ENCODE assay signal across 15 cellular contexts in genomic region chr4:176676901-176677300, GRCh38.
DNase-seq lines count a peak whose midpoint lies in the region; ATAC-seq and TF ChIP-seq lines count a peak whose summit lies in the region.
"Had no signal": no experiment of that assay in that cellular context is flagged by ENCODE, and none has a peak within 500 bp of the region (broad histone marks: within the 10 kb centered on the region; RNA-seq: fewer than 3 reads in every experiment).

No MANE protein-coding gene starts in this region.

- peak overlapping the region; percentile 77 for H3K4me3 Mint-ChIP-seq in HFFc6
- H3K4me3 Mint-ChIP-seq: B cell; CD4-positive, alpha-beta T cell had no signal

- no peak overlapping the region for H2AK5ac ChIP-seq in mesenchymal stem cell (ENCODE audit: low read length, severe bottlenecking)

- TF ChIP-seq POLR2A in heart left ventricle (IDR thresholded peaks at IDR 0.05), result no peak

- no peaks in the 10 kb centered on the region for H3K27me3 ChIP-seq in heart left ventricle
- no peaks in the 10 kb centered on the region for H3K27me3 ChIP-seq in mesenchymal stem cell (ENCODE audit: control insufficient read depth in 1 of 2, insufficient read depth in 1 of 2, low read length in 2 of 2)

- no peaks in the 10 kb centered on the region for H3K36me3 ChIP-seq in heart left ventricle
- peaks cover 0 to 64% of the 10 kb centered on the region in 2 experiments for H3K36me3 ChIP-seq in mesenchymal stem cell (ENCODE audit: control insufficient read depth in 1 of 2, insufficient read depth in 2 of 2, low read depth in 1 of 2, low read length in 2 of 2)

- H3K4me3 ChIP-seq in heart left ventricle (no peak overlapping the region), mesenchymal stem cell (ENCODE audit: insufficient read depth in 1 of 2, low read depth in 1 of 2, low read length in 2 of 2) (no peak overlapping the region)
- H3K4me3 ChIP-seq: GM12878 had no signal

- H3K4me1 ChIP-seq in heart left ventricle (peaks cover 0 to 34% (median 11%) of the 10 kb centered on the region in 12 donors), mesenchymal stem cell (ENCODE audit: control insufficient read depth, insufficient read depth, low read depth, low read length) (peaks cover 2% of the 10 kb centered on the region)

- DNase-seq in heart left ventricle (peak in 3 of 5 donors; percentile 18 to 48 (median 30)), cardiac septum (ENCODE audit: low spot score) (no peak), HFFc6 (no peak), mesenchymal stem cell (no peak), NCI-H510A (lab: John Stamatoyannopoulos, UW) (no peak), HuH-7 (ENCODE audit: low spot score) (no peak), OCI-M2 (lab: John Stamatoyannopoulos, UW; ENCODE audit: unreplicated experiment) (no peak)
- DNase-seq: ACHN; C1 segment of cervical spinal cord; Calu3; CD4-positive, alpha-beta T cell; DMS79; H7 had no signal

- no peak overlapping the region for H4K91ac ChIP-seq in mesenchymal stem cell (ENCODE audit: low read length)

- H3K79me1 ChIP-seq in mesenchymal stem cell (replicated peaks; ENCODE audit: low read length, poor library complexity, severe bottlenecking), result peaks cover 2% of the 10 kb centered on the region

- no peak overlapping the region for H3K23ac ChIP-seq in mesenchymal stem cell (ENCODE audit: low read length in 2 of 2)

- peak in 2 of 4 donors; percentile 72 to 73 for ATAC-seq in heart left ventricle
- ATAC-seq: GM12878 had no signal

- H3K27ac ChIP-seq in heart left ventricle (no peak overlapping the region), mesenchymal stem cell (ENCODE audit: low read length, poor library complexity, severe bottlenecking) (no peak overlapping the region)

- no peak overlapping the region for H3K14ac ChIP-seq in mesenchymal stem cell (ENCODE audit: low read length in 2 of 2)

- H3K27ac Mint-ChIP-seq in HFFc6, result peak overlapping the region; percentile 82
- H3K27ac Mint-ChIP-seq: B cell; CD4-positive, alpha-beta T cell had no signal

- H2AFZ ChIP-seq in mesenchymal stem cell (ENCODE audit: low read depth, low read length), result no peak overlapping the region

- peak overlapping the region; percentile 42 for H3K9ac ChIP-seq in mesenchymal stem cell (ENCODE audit: low read length)

- no peak overlapping the region for H4K8ac ChIP-seq in mesenchymal stem cell (ENCODE audit: low read length)

- H3K36me3 Mint-ChIP-seq in HFFc6 (ENCODE audit: low read depth), result peaks cover 85% of the 10 kb centered on the region

- no peak overlapping the region for H3K4ac ChIP-seq in mesenchymal stem cell (ENCODE audit: low read depth in 1 of 2, low read length in 2 of 2)

- H3K4me2 ChIP-seq in mesenchymal stem cell (ENCODE audit: low read length, poor library complexity, severe bottlenecking), result no peak overlapping the region

- no peaks in the 10 kb centered on the region for H3K9me3 ChIP-seq in heart left ventricle
- no peaks in the 10 kb centered on the region for H3K9me3 ChIP-seq in mesenchymal stem cell (ENCODE audit: control insufficient read depth, low read length)

- peaks cover 38% of the 10 kb centered on the region for H3K9me3 Mint-ChIP-seq in HFFc6

- intact Hi-C loops in heart left ventricle (cut with DNase I) (no loop called here), cardiac septum (cut with DNase I) (no loop called here)

- no peak overlapping the region for H2BK120ac ChIP-seq in mesenchymal stem cell (ENCODE audit: low read depth, low read length)

- peaks cover 72% of the 10 kb centered on the region for H3K27me3 Mint-ChIP-seq in HFFc6 (ENCODE audit: insufficient read depth)
- H3K27me3 Mint-ChIP-seq: B cell; CD4-positive, alpha-beta T cell had no signal

- no peak overlapping the region for H2BK5ac ChIP-seq in mesenchymal stem cell (ENCODE audit: low read depth, low read length, poor library complexity, severe bottlenecking)

- H3K4me1 Mint-ChIP-seq in HFFc6 (ENCODE audit: low read depth), result peaks cover 64% of the 10 kb centered on the region
- H3K4me1 Mint-ChIP-seq: B cell had no signal

- no peak for TF ChIP-seq CTCF in heart left ventricle (IDR thresholded peaks at IDR 0.05)
- TF ChIP-seq CTCF in HFFc6 (IDR thresholded peaks at IDR 0.05), result no peak

- 50 to 73% (median 63%) methylated on average over 4 of the region's 4 CpGs for WGBS in heart left ventricle, 4 donors
- 97% methylated on average over 4 of the region's 4 CpGs for WGBS in mesenchymal stem cell

- H2BK15ac ChIP-seq in mesenchymal stem cell (ENCODE audit: low read depth, poor library complexity, severe bottlenecking), result no peak overlapping the region

- H3K18ac ChIP-seq in mesenchymal stem cell (ENCODE audit: low read depth in 1 of 2, low read length in 2 of 2), result peak overlapping the region in 1 of 2 experiments; percentile 18

- H2BK12ac ChIP-seq in mesenchymal stem cell (ENCODE audit: low read length in 2 of 2), result no peak overlapping the region

Comparison
In these comparisons a context has a peak if more than half of its experiments do, and no peak if none do; other contexts are left out.
1. DNase-seq: peak in heart left ventricle (3 of 5); none in cardiac septum (single experiment), HFFc6 (single experiment), mesenchymal stem cell (single experiment), NCI-H510A (single experiment), HuH-7 (single experiment) and OCI-M2 (single experiment).